In the genomic region with DNA sequence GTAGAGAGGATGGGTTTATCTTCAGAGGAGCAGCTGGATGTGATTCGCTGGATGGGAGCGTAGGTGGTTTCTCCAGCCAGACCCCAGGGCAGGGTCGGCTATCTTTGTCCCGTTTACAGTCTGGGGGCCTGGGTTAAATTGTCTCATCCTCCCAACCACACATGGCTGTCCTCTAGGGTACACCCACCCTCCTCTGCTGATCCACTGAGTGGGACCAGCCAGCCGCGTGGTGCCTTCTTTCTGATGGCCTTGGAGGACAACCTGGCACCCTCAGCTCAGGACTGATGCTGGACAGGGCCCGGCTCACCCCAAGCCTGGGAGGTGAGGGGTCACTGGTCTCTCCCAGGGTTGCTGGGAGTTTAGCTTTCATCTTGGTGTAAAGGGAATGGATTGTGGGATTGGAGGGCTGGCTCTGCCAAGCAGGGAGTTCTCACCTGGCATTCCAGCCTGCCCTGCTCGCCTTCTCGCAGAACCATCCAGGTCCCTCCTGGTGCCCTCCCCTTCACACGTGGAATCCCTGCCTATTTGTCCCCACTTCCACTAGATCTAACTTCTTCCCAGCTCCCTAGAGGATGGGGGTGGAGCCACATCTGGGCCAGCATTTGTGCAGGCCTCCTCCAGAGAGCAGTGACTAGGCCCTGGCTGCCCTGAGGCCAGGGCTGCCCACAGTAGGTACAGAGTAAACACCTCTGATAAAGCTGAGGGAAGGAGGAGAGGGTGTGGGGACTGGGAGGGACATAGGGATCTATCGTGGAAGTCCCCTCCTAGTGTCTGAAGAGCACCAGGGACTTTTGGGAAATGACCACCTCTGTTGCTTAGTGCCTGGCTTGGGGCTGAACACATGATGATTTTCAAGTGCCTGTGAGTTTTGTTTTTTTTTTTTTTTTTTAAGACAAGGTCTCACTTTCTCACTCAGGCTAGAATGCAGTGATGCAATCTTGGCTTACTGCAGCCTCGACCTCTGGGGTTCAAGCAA, we compare ENCODE assay signal across 8 cellular contexts. TPM values are rescaled to one million over a fixed set of nuclear protein-coding genes. Genes with fewer than 3 reads are reported as not detected.
DNase-seq lines count a peak whose midpoint lies in the region; ATAC-seq, FAIRE-seq and TF ChIP-seq lines count a peak whose summit lies in the region.

No MANE protein-coding gene starts in this region.

- peak overlapping the region; percentile 83 for H3K4me3 Mint-ChIP-seq in WTC11
- peak overlapping the region; percentile 92 to 97 for H3K4me3 Mint-ChIP-seq in stimulated activated naive CD8-positive, alpha-beta T cell treated with anti-CD3 and anti-CD28 coated beads, Interleukin-15, amount 100 ng/mL, for 72 hours

- ATAC-seq in WTC11 (no peak), left ventricle myocardium superior (peak; percentile 35)
- ATAC-seq in stimulated activated naive CD8-positive, alpha-beta T cell treated with anti-CD3 and anti-CD28 coated beads, Interleukin-15, amount 100 ng/mL, for 72 hours, result no peak

- H3K4me1 Mint-ChIP-seq in WTC11, result peaks cover 52% of the 10 kb centered on the region
- peaks cover 62% of the 10 kb centered on the region for H3K4me1 Mint-ChIP-seq in stimulated activated naive CD8-positive, alpha-beta T cell treated with anti-CD3 and anti-CD28 coated beads, Interleukin-15, amount 100 ng/mL, for 72 hours

- no peak for TF ChIP-seq CTCF in WTC11 (IDR thresholded peaks at IDR 0.05)

- no peak overlapping the region for H3K27ac Mint-ChIP-seq in WTC11
- peak overlapping the region; percentile 94 to 96 for H3K27ac Mint-ChIP-seq in stimulated activated naive CD8-positive, alpha-beta T cell treated with anti-CD3 and anti-CD28 coated beads, Interleukin-15, amount 100 ng/mL, for 72 hours

- peaks cover 15% of the 10 kb centered on the region for H3K27me3 Mint-ChIP-seq in WTC11 (ENCODE audit: low read depth)
- no peaks in the 10 kb centered on the region for H3K27me3 Mint-ChIP-seq in stimulated activated naive CD8-positive, alpha-beta T cell treated with anti-CD3 and anti-CD28 coated beads, Interleukin-15, amount 100 ng/mL, for 72 hours

- no peak for FAIRE-seq in GM12891 (lab: Jason Lieb, UNC)

- POLR2A ChIA-PET in WTC11 (lab: Charles Lee), result interaction anchor here (0.8 to 1.9 kb wide), 2 partner anchors 8 to 30 kb away, joined by 3 to 10 read pairs; no protein-coding TSS in a partner anchor

- no peaks in the 10 kb centered on the region for H3K9me3 Mint-ChIP-seq in WTC11
- no peaks in the 10 kb centered on the region for H3K9me3 Mint-ChIP-seq in stimulated activated naive CD8-positive, alpha-beta T cell treated with anti-CD3 and anti-CD28 coated beads, Interleukin-15, amount 100 ng/mL, for 72 hours

- intact Hi-C loops in left ventricle myocardium superior (cut with micrococcal nuclease), result no loop called here

- no peak for TF ChIP-seq POLR2A in GM12891 (IDR thresholded peaks at IDR 0.05; ENCODE audit: low read depth, low read length)

- CTCF ChIA-PET in WTC11 (lab: Charles Lee), result interaction anchor here (1.2 to 5.4 kb wide), 10 partner anchors 10 to 85 kb away, joined by 3 to 62 read pairs (median 10); a partner anchor contains a TSS

- DNase-seq in NCI-H345 (lab: John Stamatoyannopoulos, UW), result peak; percentile 7
- DNase-seq in NCI-H345 treated with DMSO at 0.1 percent for 48 hours (lab: John Stamatoyannopoulos, UW; ENCODE audit: unreplicated experiment), result no peak
- DNase-seq in WTC11 (ENCODE audit: low spot score), result no peak
- no peak for DNase-seq in left ventricle myocardium superior
- peak in 1 of 2 donors; percentile 16 for DNase-seq in stimulated activated naive CD8-positive, alpha-beta T cell treated with anti-CD3 and anti-CD28 coated beads, Interleukin-15, amount 100 ng/mL, for 72 hours
- no peak for DNase-seq in GM12891 (ENCODE audit: insufficient read length, low spot score)
- no peak for DNase-seq in AML-193 (lab: John Stamatoyannopoulos, UW)
- DNase-seq in NCI-H2171 (lab: John Stamatoyannopoulos, UW), result no peak

- H3K36me3 Mint-ChIP-seq in WTC11, result no peaks in the 10 kb centered on the region; the same call in 1 of the 2 replicates

TF ChIP-seq in WTC11, 78 proteins besides CTCF, POLR2A, EP300 and RAD21:
- peak; percentile 19; the same call in 1 of the 2 replicates for TF ChIP-seq FOXP1 (CRISPR knock-in tag; IDR thresholded peaks at IDR 0.05; ENCODE audit: borderline replicate concordance)
- peak; percentile 84 for TF ChIP-seq ZNF121 (CRISPR knock-in tag; IDR thresholded peaks at IDR 0.05)
- TF ChIP-seq, protein P1, sequence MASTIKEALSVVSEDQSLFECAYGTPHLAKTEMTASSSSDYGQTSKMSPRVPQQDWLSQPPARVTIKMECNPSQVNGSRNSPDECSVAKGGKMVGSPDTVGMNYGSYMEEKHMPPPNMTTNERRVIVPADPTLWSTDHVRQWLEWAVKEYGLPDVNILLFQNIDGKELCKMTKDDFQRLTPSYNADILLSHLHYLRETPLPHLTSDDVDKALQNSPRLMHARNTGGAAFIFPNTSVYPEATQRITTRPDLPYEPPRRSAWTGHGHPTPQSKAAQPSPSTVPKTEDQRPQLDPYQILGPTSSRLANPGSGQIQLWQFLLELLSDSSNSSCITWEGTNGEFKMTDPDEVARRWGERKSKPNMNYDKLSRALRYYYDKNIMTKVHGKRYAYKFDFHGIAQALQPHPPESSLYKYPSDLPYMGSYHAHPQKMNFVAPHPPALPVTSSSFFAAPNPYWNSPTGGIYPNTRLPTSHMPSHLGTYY (CRISPR knock-in tag; IDR thresholded peaks at IDR 0.05), result no peak

TF ChIP-seq in GM12891, 5 proteins besides CTCF, POLR2A, EP300 and RAD21:
- TF ChIP-seq PAX5 (IDR thresholded peaks at IDR 0.05; ENCODE audit: insufficient read depth, low read length, severe bottlenecking) (no peak), POU2F2 (IDR thresholded peaks at IDR 0.05; ENCODE audit: low read depth, low read length) (no peak), POLR2AphosphoS5 (IDR thresholded peaks at IDR 0.05; ENCODE audit: low read depth, low read length) (no peak), SPI1 (IDR thresholded peaks at IDR 0.05; ENCODE audit: low read depth, low read length) (no peak), TAF1 (IDR thresholded peaks at IDR 0.05; ENCODE audit: low read depth, low read length) (no peak)
TF ChIP-seq in GM12891: peak in this region for 0.

RNA-seq across cellular contexts. Expression of a gene that starts 1.6 kb away (rescaled TPM):
- total RNA-seq in WTC11 (2021) (42.5 to 47.3 TPM (median 42.9 TPM) in 3 replicates), left ventricle myocardium superior (6.1 TPM)
- 8.5 TPM for polyA plus RNA-seq in GM12891 (2012; ENCODE audit: low read depth, missing spikeins)

RNA-seq across cellular contexts. Expression of a gene that starts 42.7 kb away (rescaled TPM):
- 40.5 to 40.9 TPM (median 40.5 TPM) in 3 replicates for total RNA-seq in WTC11 (2021)
- total RNA-seq in left ventricle myocardium superior, result 23.1 TPM
- 25.7 TPM for polyA plus RNA-seq in GM12891 (2012; ENCODE audit: low read depth, missing spikeins)
